12 cellular contexts compared by ENCODE assay signal in genomic region chr6:170081556-170081955, GRCh38.
"Had no signal": no experiment of that assay in that cellular context is flagged by ENCODE, and none has a peak within 500 bp of the region (broad histone marks: within the 10 kb centered on the region; RNA-seq: fewer than 3 reads in every experiment).

No MANE protein-coding gene starts in this region.

- H3K27ac ChIP-seq: sigmoid colon, thyroid gland, vagina had no signal

- H3K4me3 ChIP-seq: prostate gland, sigmoid colon, thyroid gland, vagina had no signal

- ATAC-seq: activated CD4-positive, alpha-beta T cell treated with anti-CD3 and anti-CD28 coated beads for 36 hours; activated naive CD4-positive, alpha-beta T cell treated with anti-CD3 and anti-CD28 coated beads, Interleukin-2, amount 50 U/mL, for 72 hours; left ventricle myocardium superior had no signal

- H3K27me3 ChIP-seq: sigmoid colon, thyroid gland, vagina had no signal

- DNase-seq: activated CD4-positive, alpha-beta T cell treated with anti-CD3 and anti-CD28 coated beads for 36 hours; activated gamma-delta T cell; left ventricle myocardium superior; mesenchymal stem cell; occipital lobe; sigmoid colon; stimulated activated CD4-positive, alpha-beta T cell treated with anti-CD3 and anti-CD28 coated beads, Interleukin-12 subunit alpha, Interleukin-12 subunit beta, amount 100 ng/mL, for 4 hours; T-helper 9 cell; thyroid gland had no signal

- H3K4me1 ChIP-seq: prostate gland, thyroid gland, vagina had no signal

- H3K36me3 ChIP-seq: prostate gland, sigmoid colon, thyroid gland, vagina had no signal

- H3K9me3 ChIP-seq: prostate gland, sigmoid colon, thyroid gland, vagina had no signal
